Comparison of ENCODE assay signal across 11 cellular contexts in the genomic region with DNA sequence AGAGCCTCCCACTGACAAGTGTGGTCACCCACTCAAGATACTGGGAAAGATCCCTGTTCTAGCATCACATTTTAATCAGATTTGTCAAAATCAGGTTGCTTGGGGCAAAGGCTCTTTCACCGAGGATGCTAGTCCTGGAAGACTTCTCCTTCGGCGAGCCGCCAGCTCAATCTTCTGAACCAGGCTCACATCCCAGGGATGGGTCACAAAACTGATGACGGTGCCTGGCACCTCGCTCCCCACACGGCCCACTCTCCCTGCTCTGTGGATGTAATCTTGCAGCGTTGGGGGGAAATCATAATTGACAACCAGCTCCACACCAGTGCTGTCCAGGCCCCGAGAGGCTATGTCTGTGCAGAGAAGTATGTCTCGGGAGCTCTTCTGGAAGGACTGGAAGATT. TPM values are rescaled to one million over a fixed set of nuclear protein-coding genes. Genes with fewer than 3 reads are reported as not detected.
A peak's percentile ranks its signal among the peaks of the same experiment; 100 is the strongest.
DNase-seq lines count a peak whose midpoint lies in the region; ATAC-seq lines count a peak whose summit lies in the region.
"Had no signal": no experiment of that assay in that cellular context is flagged by ENCODE, and none has a peak within 500 bp of the region (broad histone marks: within the 10 kb centered on the region; RNA-seq: fewer than 3 reads in every experiment).

No MANE protein-coding gene starts in this region.

- peak overlapping the region; percentile 93 for H3K4me3 Mint-ChIP-seq in activated T-cell treated with anti-CD3 and anti-CD28 coated beads, Interleukin-2, amount 50 U/mL, for 24 hours
- peak overlapping the region; percentile 95 for H3K4me3 Mint-ChIP-seq in activated CD4-positive, alpha-beta memory T cell treated with anti-CD3 and anti-CD28 coated beads for 36 hours
- peak overlapping the region; percentile 85 to 95 for H3K4me3 Mint-ChIP-seq in stimulated activated naive B cell treated with anti-CD40 and anti-IgM and Interleukin-4, amounts not matched to agents 10 μg/mL and 1 μg/mL and 100 μg/mL, for 72 hours

- H3K4me1 Mint-ChIP-seq in activated T-cell treated with anti-CD3 and anti-CD28 coated beads, Interleukin-2, amount 50 U/mL, for 24 hours (ENCODE audit: low read depth), result peaks cover 40% of the 10 kb centered on the region
- peaks cover 26% of the 10 kb centered on the region for H3K4me1 Mint-ChIP-seq in activated CD4-positive, alpha-beta memory T cell treated with anti-CD3 and anti-CD28 coated beads for 36 hours (ENCODE audit: low read depth)
- peaks cover 10 to 30% of the 10 kb centered on the region in 2 donors for H3K4me1 Mint-ChIP-seq in stimulated activated naive B cell treated with anti-CD40 and anti-IgM and Interleukin-4, amounts not matched to agents 10 μg/mL and 1 μg/mL and 100 μg/mL, for 72 hours

- peak overlapping the region; percentile 97 for H3K27ac Mint-ChIP-seq in activated T-cell treated with anti-CD3 and anti-CD28 coated beads, Interleukin-2, amount 50 U/mL, for 24 hours
- peak overlapping the region; percentile 5 for H3K27ac Mint-ChIP-seq in activated CD4-positive, alpha-beta memory T cell treated with anti-CD3 and anti-CD28 coated beads for 36 hours
- H3K27ac Mint-ChIP-seq in stimulated activated naive B cell treated with anti-CD40 and anti-IgM and Interleukin-4, amounts not matched to agents 10 μg/mL and 1 μg/mL and 100 μg/mL, for 72 hours, result no peak overlapping the region

- peaks cover 26% of the 10 kb centered on the region for H3K36me3 ChIP-seq in iPS-20b (ENCODE audit: insufficient read depth, low read depth, low read length)
- H3K36me3 ChIP-seq: prostate gland had no signal

- H3K9ac ChIP-seq in iPS-20b (ENCODE audit: low read depth, low read length), result peak overlapping the region; percentile 90; the same call in 1 of the 2 replicates

- intact Hi-C loops in activated CD4-positive, alpha-beta memory T cell treated with anti-CD3 and anti-CD28 coated beads for 36 hours (cut with micrococcal nuclease), result no loop called here

- CTCF ChIA-PET in activated CD4-positive, alpha-beta memory T cell treated with anti-CD3 and anti-CD28 coated beads for 36 hours (lab: Charles Lee), result interaction anchor here (1.0 to 2.6 kb wide), 5 partner anchors 13 to 358 kb away, joined by 3 to 9 read pairs (median 6); no protein-coding TSS in a partner anchor

- DNase-seq in activated T-cell treated with anti-CD3 and anti-CD28 coated beads, Interleukin-2, amount 50 U/mL, for 24 hours, result no peak
- no peak for DNase-seq in activated T-cell treated with anti-CD3 and anti-CD28 coated beads, Interleukin-2, amount 50 U/mL, for 48 hours
- DNase-seq in activated CD4-positive, alpha-beta memory T cell treated with anti-CD3 and anti-CD28 coated beads for 36 hours, result no peak
- DNase-seq in stimulated activated naive B cell treated with anti-CD40 and anti-IgM and Interleukin-4, amounts not matched to agents 10 μg/mL and 1 μg/mL and 100 μg/mL, for 72 hours, result no peak
- DNase-seq in ACHN (no peak), RKO (ENCODE audit: low spot score) (no peak), HuH-7.5 (ENCODE audit: low spot score) (no peak)
- DNase-seq: NCI-H1694 treated with DMSO at 0.1 percent for 48 hours had no signal

- no peaks in the 10 kb centered on the region for H3K27me3 Mint-ChIP-seq in activated T-cell treated with anti-CD3 and anti-CD28 coated beads, Interleukin-2, amount 50 U/mL, for 24 hours
- no peaks in the 10 kb centered on the region for H3K27me3 Mint-ChIP-seq in activated CD4-positive, alpha-beta memory T cell treated with anti-CD3 and anti-CD28 coated beads for 36 hours
- no peaks in the 10 kb centered on the region for H3K27me3 Mint-ChIP-seq in stimulated activated naive B cell treated with anti-CD40 and anti-IgM and Interleukin-4, amounts not matched to agents 10 μg/mL and 1 μg/mL and 100 μg/mL, for 72 hours

- H3K36me3 Mint-ChIP-seq in activated T-cell treated with anti-CD3 and anti-CD28 coated beads, Interleukin-2, amount 50 U/mL, for 24 hours (ENCODE audit: low read depth), result peaks cover 56% of the 10 kb centered on the region
- H3K36me3 Mint-ChIP-seq in activated CD4-positive, alpha-beta memory T cell treated with anti-CD3 and anti-CD28 coated beads for 36 hours, result peaks cover 13% of the 10 kb centered on the region
- peaks cover 12 to 20% of the 10 kb centered on the region in 2 donors for H3K36me3 Mint-ChIP-seq in stimulated activated naive B cell treated with anti-CD40 and anti-IgM and Interleukin-4, amounts not matched to agents 10 μg/mL and 1 μg/mL and 100 μg/mL, for 72 hours

- H3K4me1 ChIP-seq in iPS-20b (ENCODE audit: insufficient read depth, low read length), result peaks cover 5% of the 10 kb centered on the region; the same call in 1 of the 2 replicates

- peak overlapping the region; percentile 89 for H3K4me3 ChIP-seq in iPS-20b (ENCODE audit: low read length)

- H3K9me3 Mint-ChIP-seq in activated T-cell treated with anti-CD3 and anti-CD28 coated beads, Interleukin-2, amount 50 U/mL, for 24 hours, result no peaks in the 10 kb centered on the region
- no peaks in the 10 kb centered on the region for H3K9me3 Mint-ChIP-seq in activated CD4-positive, alpha-beta memory T cell treated with anti-CD3 and anti-CD28 coated beads for 36 hours
- H3K9me3 Mint-ChIP-seq in stimulated activated naive B cell treated with anti-CD40 and anti-IgM and Interleukin-4, amounts not matched to agents 10 μg/mL and 1 μg/mL and 100 μg/mL, for 72 hours, result no peaks in the 10 kb centered on the region

- POLR2A ChIA-PET in activated CD4-positive, alpha-beta memory T cell treated with anti-CD3 and anti-CD28 coated beads for 36 hours (lab: Charles Lee), result interaction anchor here (2.5 to 3.3 kb wide), 3 partner anchors 15 to 85 kb away, joined by 10 to 19 read pairs (median 17); partner anchors contain the start of genes DPEP2 and PSMB10

- no peak for ATAC-seq in stimulated activated naive B cell treated with anti-CD40 and anti-IgM and Interleukin-4, amounts not matched to agents 10 μg/mL and 1 μg/mL and 100 μg/mL, for 72 hours (replicated peaks)
- ATAC-seq: Right ventricle myocardium inferior had no signal

- H3K9me3 ChIP-seq in iPS-20b (ENCODE audit: insufficient read depth, low read depth, low read length), result no peaks in the 10 kb centered on the region
- H3K9me3 ChIP-seq: prostate gland had no signal

- no peaks in the 10 kb centered on the region for H3K27me3 ChIP-seq in iPS-20b (ENCODE audit: insufficient read depth, low read length)

- H3K27ac ChIP-seq in iPS-20b (ENCODE audit: low read length), result no peak overlapping the region
- H3K27ac ChIP-seq: prostate gland had no signal

- in situ Hi-C loops in ACHN (cut with HindIII; ENCODE audit: low pct_ligation_motif_present, low pct_unique_long_range_greater_than_20kb, low sequenced_read_pairs), result no loop called here

RNA-seq across cellular contexts. Expression of gene DDX28, which starts 1.5 kb away (rescaled TPM):
- total RNA-seq in activated CD4-positive, alpha-beta memory T cell treated with anti-CD3 and anti-CD28 coated beads for 36 hours, result 10 to 100 TPM; 12.8 to 14.5 TPM

RNA-seq across cellular contexts. Expression of gene DUS2, which starts 1.6 kb away (rescaled TPM):
- 10 to 100 TPM; 29.2 to 29.4 TPM for total RNA-seq in activated CD4-positive, alpha-beta memory T cell treated with anti-CD3 and anti-CD28 coated beads for 36 hours

RNA-seq across cellular contexts. Expression of gene DPEP2NB, which starts 5.8 kb away (rescaled TPM):
- total RNA-seq in activated CD4-positive, alpha-beta memory T cell treated with anti-CD3 and anti-CD28 coated beads for 36 hours, result not detected
- total RNA-seq: Right ventricle myocardium inferior had no signal

RNA-seq across cellular contexts. Expression of gene DPEP2, which starts 22.2 kb away (rescaled TPM):
- total RNA-seq in activated CD4-positive, alpha-beta memory T cell treated with anti-CD3 and anti-CD28 coated beads for 36 hours, result 1 to 10 TPM; 3.9 to 5.3 TPM

RNA-seq across cellular contexts. Expression of gene DPEP3, which starts 41.2 kb away (rescaled TPM):
- total RNA-seq in activated CD4-positive, alpha-beta memory T cell treated with anti-CD3 and anti-CD28 coated beads for 36 hours, result not detected
- total RNA-seq: Right ventricle myocardium inferior had no signal
